Comparison of ENCODE assay signal across 8 cellular contexts in genomic region chr6:79232696-79233462, GRCh38. TPM values are rescaled to one million over a fixed set of nuclear protein-coding genes. Genes with fewer than 3 reads are reported as not detected.
DNase-seq lines count a peak whose midpoint lies in the region; ATAC-seq and TF ChIP-seq lines count a peak whose summit lies in the region.

No MANE protein-coding gene starts in this region.

- DNase-seq in CD4-positive, alpha-beta T cell = no peak
- no peak for DNase-seq in NT2/D1 (ENCODE audit: low read depth, low spot score)
- DNase-seq in effector memory CD8-positive, alpha-beta T cell = no peak
- DNase-seq in neural progenitor cell (ENCODE audit: low spot score) = no peak
- no peak for DNase-seq in NCI-H1436 (lab: John Stamatoyannopoulos, UW)
- no peak for DNase-seq in sciatic nerve (ENCODE audit: low spot score)
- no peak for DNase-seq in activated gamma-delta T cell (lab: John Stamatoyannopoulos, UW)

- peak overlapping the region; percentile 86 for H3K27ac Mint-ChIP-seq in CD4-positive, alpha-beta T cell
- peak overlapping the region; percentile 76 to 83 for H3K27ac Mint-ChIP-seq in effector memory CD8-positive, alpha-beta T cell
- no peak overlapping the region for H3K27ac Mint-ChIP-seq in neural progenitor cell

- no peaks in the 10 kb centered on the region for H3K9me3 Mint-ChIP-seq in CD4-positive, alpha-beta T cell
- H3K9me3 Mint-ChIP-seq in effector memory CD8-positive, alpha-beta T cell = no peaks in the 10 kb centered on the region
- peaks cover 15% of the 10 kb centered on the region for H3K9me3 Mint-ChIP-seq in neural progenitor cell

- H3K36me3 Mint-ChIP-seq in CD4-positive, alpha-beta T cell (ENCODE audit: low read depth) = peaks cover 8% of the 10 kb centered on the region
- peaks cover 11% of the 10 kb centered on the region for H3K36me3 Mint-ChIP-seq in effector memory CD8-positive, alpha-beta T cell (ENCODE audit: insufficient read depth)
- peaks cover 22% of the 10 kb centered on the region for H3K36me3 Mint-ChIP-seq in neural progenitor cell

- peak overlapping the region; percentile 81 for H3K4me3 ChIP-seq in NT2/D1 (ENCODE audit: insufficient read length, low read depth)
- peak overlapping the region; percentile 57 for H3K4me3 ChIP-seq in neural progenitor cell

- no peak overlapping the region for H3K27ac ChIP-seq in CD4-positive, alpha-beta T cell (ENCODE audit: low read depth, low read length)
- no peak overlapping the region for H3K27ac ChIP-seq in neural progenitor cell

- no peaks in the 10 kb centered on the region for H3K27me3 Mint-ChIP-seq in CD4-positive, alpha-beta T cell
- H3K27me3 Mint-ChIP-seq in effector memory CD8-positive, alpha-beta T cell = no peaks in the 10 kb centered on the region
- no peaks in the 10 kb centered on the region for H3K27me3 Mint-ChIP-seq in neural progenitor cell (ENCODE audit: insufficient read depth, low read depth)

- H3K36me3 ChIP-seq in NT2/D1 (ENCODE audit: insufficient read depth, insufficient read length, low read length) = peaks cover 14% of the 10 kb centered on the region
- no peaks in the 10 kb centered on the region for H3K36me3 ChIP-seq in neural progenitor cell

- no peaks in the 10 kb centered on the region for H3K9me3 ChIP-seq in CD4-positive, alpha-beta T cell (ENCODE audit: control insufficient read depth, low read length)
- 0 out of 2 replicates have a peak, but pooled peaks cover 4% of the 10 kb centered on the region for H3K9me3 ChIP-seq in NT2/D1 (ENCODE audit: insufficient read depth, low read length)
- no peaks in the 10 kb centered on the region for H3K9me3 ChIP-seq in neural progenitor cell (ENCODE audit: low read depth)

- H3K9ac ChIP-seq in NT2/D1 (ENCODE audit: insufficient read length, low read depth) (peak overlapping the region; percentile 92), neural progenitor cell (no peak overlapping the region)

- H3K79me2 ChIP-seq in neural progenitor cell (ENCODE audit: low read depth) = peaks cover 65% of the 10 kb centered on the region

- H3K4me2 ChIP-seq in neural progenitor cell = peak overlapping the region; percentile 76

- intact Hi-C loops in CD4-positive, alpha-beta T cell (cut with DNase I, micrococcal nuclease) = loop anchor here in 1 of 2 experiments (2.0 to 10.0 kb wide), 4 partner anchors 156 to 774 kb away; no protein-coding TSS in a partner anchor
- intact Hi-C loops in sciatic nerve (cut with DNase I) = no loop called here

- no peak for TF ChIP-seq CTCF in CD4-positive, alpha-beta T cell (IDR thresholded peaks at IDR 0.05)
- TF ChIP-seq CTCF in neural progenitor cell (IDR thresholded peaks at IDR 0.05) = no peak

- H4K20me1 ChIP-seq in neural progenitor cell (ENCODE audit: low read depth) = peaks cover 9% of the 10 kb centered on the region

- peaks cover 16% of the 10 kb centered on the region for H3F3A ChIP-seq in neural progenitor cell (ENCODE audit: low read depth)

- ATAC-seq in CD4-positive, alpha-beta T cell (ENCODE audit: poor library complexity) = no peak
- ATAC-seq in effector memory CD8-positive, alpha-beta T cell (replicated peaks) = no peak
- ATAC-seq in HG03045 (IDR thresholded peaks at IDR 0.05; ENCODE audit: unreplicated experiment) = no peak
- ATAC-seq in sciatic nerve = no peak

- no peak overlapping the region for H2AFZ ChIP-seq in neural progenitor cell (replicated peaks)

- H3K27me3 ChIP-seq in CD4-positive, alpha-beta T cell (ENCODE audit: control insufficient read depth, insufficient read depth, low read length) = no peaks in the 10 kb centered on the region
- H3K27me3 ChIP-seq in NT2/D1 (ENCODE audit: insufficient read depth, insufficient read length) (no peaks in the 10 kb centered on the region), neural progenitor cell (no peaks in the 10 kb centered on the region)

- peak overlapping the region; percentile 99 for H3K4me3 Mint-ChIP-seq in CD4-positive, alpha-beta T cell
- H3K4me3 Mint-ChIP-seq in effector memory CD8-positive, alpha-beta T cell = peak overlapping the region; percentile 91 to 96
- H3K4me3 Mint-ChIP-seq in neural progenitor cell = peak overlapping the region; percentile 92

- CTCF ChIA-PET in CD4-positive, alpha-beta T cell (lab: Charles Lee) = interaction anchor here (0.7 to 1.1 kb wide), 2 partner anchors 18 to 158 kb away, joined by 3 to 4 read pairs; no protein-coding TSS in a partner anchor

- peaks cover 32% of the 10 kb centered on the region for H3K4me1 Mint-ChIP-seq in CD4-positive, alpha-beta T cell (ENCODE audit: low read depth)
- peaks cover 8 to 21% of the 10 kb centered on the region in 2 donors for H3K4me1 Mint-ChIP-seq in effector memory CD8-positive, alpha-beta T cell (ENCODE audit: low read depth in 2 of 2)
- peaks cover 5% of the 10 kb centered on the region for H3K4me1 Mint-ChIP-seq in neural progenitor cell

- no peaks in the 10 kb centered on the region for H3K4me1 ChIP-seq in NT2/D1 (ENCODE audit: insufficient read depth, insufficient read length)
- H3K4me1 ChIP-seq in neural progenitor cell = peaks cover 6% of the 10 kb centered on the region

- POLR2A ChIA-PET in CD4-positive, alpha-beta T cell (lab: Charles Lee) = interaction anchor here (4.4 kb wide), 1 partner anchor 154 kb away, joined by 28 read pairs; the partner anchor contains the start of gene PHIP

RNA-seq across cellular contexts. Expression of gene HMGN3, which starts 1.6 kb away (rescaled TPM):
- total RNA-seq in CD4-positive, alpha-beta T cell = 10 to 100 TPM; 26.8 to 28.2 TPM
- 166 and 308 TPM in 2 replicates for total RNA-seq in neural progenitor cell (ENCODE audit: low replicate concordance)
- total RNA-seq in sciatic nerve = 66.2 TPM
